ENCODE assay signal across 9 cellular contexts in genomic region chr3:111668912-111669488, GRCh38. TPM values are rescaled to one million over a fixed set of nuclear protein-coding genes. Genes with fewer than 3 reads are reported as not detected.
DNase-seq lines count a peak whose midpoint lies in the region; ATAC-seq and TF ChIP-seq lines count a peak whose summit lies in the region.
"Had no signal": no experiment of that assay in that cellular context is flagged by ENCODE, and none has a peak within 500 bp of the region (broad histone marks: within the 10 kb centered on the region; RNA-seq: fewer than 3 reads in every experiment).

No MANE protein-coding gene starts in this region.

- intact Hi-C loops in ascending aorta (cut with DNase I): loop anchor here (1.0 to 2.0 kb wide), 5 partner anchors 22 to 344 kb away; no protein-coding TSS in a partner anchor

- H3K27ac ChIP-seq in BLaER1 treated with 17β-estradiol and CSF1 and Interleukin-3, amounts not matched to agents 10 nM and 100 nM: peak overlapping the region in 4 of 11 experiments; percentile 17 to 86 (median 82); a peak in 6 of 22 replicates
- H3K27ac ChIP-seq in ascending aorta: peak overlapping the region in 1 of 2 donors; percentile 5
- H3K27ac ChIP-seq: SJCRH30 had no signal

- peak; percentile 37 for ATAC-seq in GM18858 (IDR thresholded peaks at IDR 0.05; ENCODE audit: unreplicated experiment)
- peak; percentile 37 for ATAC-seq in HG03520 (IDR thresholded peaks at IDR 0.05; ENCODE audit: unreplicated experiment)

- DNase-seq in NCI-H69 (lab: John Stamatoyannopoulos, UW) (peak; percentile 72), ascending aorta (ENCODE audit: low spot score in 2 of 2) (no peak), hepatic stellate cell (ENCODE audit: low spot score) (peak; percentile 28), smooth muscle cell of the brain vasculature (ENCODE audit: low read depth, low spot score) (peak; percentile 15)
- no peak for DNase-seq in stimulated activated CD4-positive, alpha-beta T cell treated with anti-CD3 and anti-CD28 coated beads, Interleukin-4, amount 100 ng/mL, for 4 hours

- peak overlapping the region in 6 of 11 experiments; percentile 0 to 29 (median 16); a peak in 3 of 22 replicates for H3K9ac ChIP-seq in BLaER1 treated with 17β-estradiol and CSF1 and Interleukin-3, amounts not matched to agents 10 nM and 100 nM

- H3K9me3 ChIP-seq in BLaER1 treated with 17β-estradiol and CSF1 and Interleukin-3, amounts not matched to agents 10 nM and 100 nM (replicated peaks in 1 of 11): peaks cover 0 to 10% (median 4%) of the 10 kb centered on the region in 11 experiments; a peak in 17 of 22 replicates
- H3K9me3 ChIP-seq in ascending aorta: no peaks in the 10 kb centered on the region
- H3K9me3 ChIP-seq: SJCRH30 had no signal

- H3K4me1 ChIP-seq in BLaER1 treated with 17β-estradiol and CSF1 and Interleukin-3, amounts not matched to agents 10 nM and 100 nM: peaks cover 29 to 61% (median 39%) of the 10 kb centered on the region in 10 experiments
- H3K4me1 ChIP-seq in ascending aorta: no peaks in the 10 kb centered on the region

- TF ChIP-seq CTCF in ascending aorta (IDR thresholded peaks at IDR 0.05): peak; percentile 68 to 84 (median 71)

- H3K36me3 ChIP-seq in BLaER1 treated with 17β-estradiol and CSF1 and Interleukin-3, amounts not matched to agents 10 nM and 100 nM: peaks cover 0 to 3% (median 0%) of the 10 kb centered on the region in 11 experiments; a peak in 1 of 22 replicates
- no peaks in the 10 kb centered on the region for H3K36me3 ChIP-seq in ascending aorta
- H3K36me3 ChIP-seq: SJCRH30 had no signal

- H3K27me3 ChIP-seq in BLaER1 treated with 17β-estradiol and CSF1 and Interleukin-3, amounts not matched to agents 10 nM and 100 nM: no peaks in the 10 kb centered on the region
- no peaks in the 10 kb centered on the region for H3K27me3 ChIP-seq in ascending aorta
- H3K27me3 ChIP-seq: SJCRH30 had no signal

- no peaks in the 10 kb centered on the region for H4K20me1 ChIP-seq in BLaER1 treated with 17β-estradiol and CSF1 and Interleukin-3, amounts not matched to agents 10 nM and 100 nM

- peak overlapping the region; percentile 33 to 76 (median 61); a peak in 20 of 22 replicates for H3K4me2 ChIP-seq in BLaER1 treated with 17β-estradiol and CSF1 and Interleukin-3, amounts not matched to agents 10 nM and 100 nM

- no peak overlapping the region for H3K4me3 ChIP-seq in BLaER1 treated with 17β-estradiol and CSF1 and Interleukin-3, amounts not matched to agents 10 nM and 100 nM
- no peak overlapping the region for H3K4me3 ChIP-seq in ascending aorta
- H3K4me3 ChIP-seq: SJCRH30 had no signal

RNA-seq across cellular contexts. Expression of gene PLCXD2, which starts 5.5 kb away (rescaled TPM):
- 1.1 TPM for total RNA-seq in ascending aorta

Comparison
In these comparisons a context has a peak if more than half of its experiments do, and no peak if none do; other contexts are left out.
1. DNase-seq: peak in NCI-H69 (single experiment), hepatic stellate cell (single experiment) and smooth muscle cell of the brain vasculature (single experiment); none in ascending aorta (0 of 2) and stimulated activated CD4-positive, alpha-beta T cell treated with anti-CD3 and anti-CD28 coated beads, Interleukin-4, amount 100 ng/mL, for 4 hours (0 of 2).